24 cellular contexts compared by ENCODE assay signal in the genomic region with DNA sequence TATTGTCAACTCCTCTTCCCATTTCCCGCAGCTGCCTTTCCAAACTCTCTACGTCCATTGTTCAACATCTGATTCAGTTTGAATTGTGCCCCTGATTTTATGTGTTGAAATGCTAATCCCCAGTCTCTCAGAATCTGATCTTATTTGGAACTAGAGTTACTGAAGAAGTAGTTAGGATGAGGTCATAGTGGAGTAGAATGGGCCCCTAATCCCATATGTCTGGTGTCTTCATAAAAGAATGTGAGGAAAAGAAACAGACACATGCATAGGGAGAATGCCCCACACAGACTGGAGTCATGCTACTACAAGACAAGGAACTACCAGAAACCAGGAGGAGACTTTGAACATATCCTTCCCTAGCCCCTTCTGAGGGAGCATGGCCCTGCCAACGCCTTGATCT.
"Had no signal": no experiment of that assay in that cellular context is flagged by ENCODE, and none has a peak within 500 bp of the region (broad histone marks: within the 10 kb centered on the region; RNA-seq: fewer than 3 reads in every experiment).

No MANE protein-coding gene starts in this region.

- H3K27me3 ChIP-seq: esophagus squamous epithelium, heart right ventricle, left lung, neural progenitor cell, testis, tibial artery, upper lobe of left lung had no signal

- H3K27ac ChIP-seq: esophagus squamous epithelium, heart right ventricle, left lung, neural progenitor cell, parathyroid adenoma, testis, tibial artery, upper lobe of left lung had no signal

- H3K4me3 ChIP-seq: esophagus squamous epithelium, heart right ventricle, left lung, neural progenitor cell, testis, tibial artery, upper lobe of left lung had no signal

- DNase-seq: cortex of kidney; effector memory CD8-positive, alpha-beta T cell; erythroblast; esophagus squamous epithelium; foreskin melanocyte; glutamatergic neuron; heart right ventricle; left cardiac atrium; left lung; mesendoderm; midbrain; naive thymus-derived CD4-positive, alpha-beta T cell; stimulated activated CD4-positive, alpha-beta T cell treated with anti-CD3 and anti-CD28 coated beads, Interleukin-4, amount 100 ng/mL, for 4 hours; stimulated activated naive CD8-positive, alpha-beta T cell treated with anti-CD3 and anti-CD28 coated beads, Interleukin-15, Interleukin-2, amounts not matched to agents 100 U/mL and 50 U/mL, for 24 hours; substantia nigra; testis; tibial artery; upper lobe of left lung had no signal

- H3K4me1 ChIP-seq: esophagus squamous epithelium, heart right ventricle, left lung, parathyroid adenoma, testis, tibial artery, upper lobe of left lung had no signal

- H3K79me2 ChIP-seq: parathyroid adenoma had no signal

- H3K9me3 ChIP-seq: esophagus squamous epithelium, heart right ventricle, left lung, testis, tibial artery, upper lobe of left lung had no signal

- FAIRE-seq: endometrium, urothelium cell line had no signal

- H2AFZ ChIP-seq: neural progenitor cell, parathyroid adenoma had no signal

- H3K9ac ChIP-seq: neural progenitor cell, parathyroid adenoma had no signal

- H3K4me2 ChIP-seq: neural progenitor cell had no signal

- ATAC-seq: effector memory CD8-positive, alpha-beta T cell; heart right ventricle; left cardiac atrium; left lung; naive thymus-derived CD4-positive, alpha-beta T cell; sciatic nerve; stimulated activated memory B cell treated with anti-CD40 and anti-IgM and Interleukin-4, amounts not matched to agents 10 μg/mL and 1 μg/mL and 100 μg/mL, for 72 hours; stimulated activated naive CD8-positive, alpha-beta T cell treated with anti-CD3 and anti-CD28 coated beads, Interleukin-15, Interleukin-2, amounts not matched to agents 100 U/mL and 50 U/mL, for 24 hours had no signal

- H3K36me3 ChIP-seq: esophagus squamous epithelium, heart right ventricle, left lung, neural progenitor cell, tibial artery, upper lobe of left lung had no signal
